Comparison of ENCODE assay signal across 8 cellular contexts in the genomic region with DNA sequence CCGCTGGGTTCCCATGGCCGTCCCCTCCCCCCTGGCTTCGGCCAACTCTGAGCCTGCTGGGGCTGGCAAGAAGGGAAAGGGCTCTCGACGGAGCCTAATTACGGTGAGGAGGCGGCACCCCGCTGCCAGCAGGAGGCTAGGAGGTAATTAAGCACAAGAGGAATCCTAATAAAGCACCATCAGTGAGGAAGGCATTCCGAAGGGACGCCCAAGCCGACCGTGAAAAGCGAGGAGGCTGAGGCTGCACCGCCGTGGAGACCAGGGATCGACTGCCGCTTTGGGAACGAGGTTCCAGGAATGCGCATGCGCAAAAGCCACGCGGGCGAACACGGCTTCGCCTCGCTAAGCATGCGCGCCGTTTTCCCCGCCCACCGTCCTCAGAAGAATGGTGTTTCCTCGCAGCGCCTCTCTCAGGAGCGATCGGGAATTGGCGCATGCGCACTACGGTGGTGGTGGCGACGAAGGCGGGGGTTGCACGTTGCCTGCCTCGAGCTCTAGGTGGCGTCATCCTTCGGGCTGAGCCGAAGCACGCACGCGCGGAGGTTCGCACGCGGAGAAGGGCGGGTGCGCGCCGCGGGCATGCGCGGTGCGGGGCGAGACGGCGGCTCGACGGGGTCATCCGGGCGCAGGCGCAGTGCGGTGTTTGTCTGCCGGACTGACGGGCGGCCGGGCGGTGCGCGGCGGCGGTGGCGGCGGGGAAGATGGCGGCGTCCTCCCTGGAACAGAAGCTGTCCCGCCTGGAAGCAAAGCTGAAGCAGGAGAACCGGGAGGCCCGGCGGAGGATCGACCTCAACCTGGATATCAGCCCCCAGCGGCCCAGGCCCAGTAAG. TPM values are rescaled to one million over a fixed set of nuclear protein-coding genes. Genes with fewer than 3 reads are reported as not detected.
DNase-seq lines count a peak whose midpoint lies in the region; ATAC-seq, FAIRE-seq and TF ChIP-seq lines count a peak whose summit lies in the region.

A gene (plus strand): TSS at position 634 of the 830 bp plus-strand sequence. CDS start 68 bp downstream, at position 702.

- intact Hi-C loops in T-helper 2 cell treated with Interferon-gamma antibody and Interleukin-4, amounts not matched to agents 100 ng/mL and 5 ng/mL, for 36 hours (cut with micrococcal nuclease) = loop anchor here (1.0 to 5.0 kb wide), 4 partner anchors 17 to 76 kb away; a partner anchor contains a TSS
- intact Hi-C loops in psoas muscle (cut with DNase I) = loop anchor here in 1 of 2 donors (5.0 kb wide), 1 partner anchor 929 kb away; a partner anchor contains a TSS

- peak; percentile 96 for FAIRE-seq in urothelium cell line (lab: Jason Lieb, UNC)

- peaks cover 0 to 48% of the 10 kb centered on the region in 2 donors for H3K4me1 ChIP-seq in right atrium auricular region
- peaks cover 27% of the 10 kb centered on the region for H3K4me1 ChIP-seq in psoas muscle

- 0% methylated on average over 66 to 89 of the region's 89 CpGs for WGBS in psoas muscle, 3 donors

- ATAC-seq in GM18502 (IDR thresholded peaks at IDR 0.05; ENCODE audit: poor library complexity, unreplicated experiment) (peak; percentile 80), HG02970 (IDR thresholded peaks at IDR 0.05; ENCODE audit: low FRiP score, unreplicated experiment) (peak; percentile 92), psoas muscle (peak; percentile 91 to 94 (median 92))

- H3K27ac ChIP-seq in right atrium auricular region = peak within 1 kb of the TSS; percentile 85 to 87
- H3K27ac ChIP-seq in psoas muscle = peak within 1 kb of the TSS; percentile 91

- peak within 1 kb of the TSS; percentile 90 to 94 for H3K4me3 ChIP-seq in right atrium auricular region
- peak within 1 kb of the TSS; percentile 86 for H3K4me3 ChIP-seq in psoas muscle

- TF ChIP-seq CTCF in right atrium auricular region (IDR thresholded peaks at IDR 0.05) = peak in 1 of 2 donors; percentile 83
- TF ChIP-seq CTCF in psoas muscle (IDR thresholded peaks at IDR 0.05) = peak; percentile 34

- DNase-seq in NCI-H187 treated with DMSO at 0.1 percent for 48 hours (lab: John Stamatoyannopoulos, UW) = peak; percentile 86
- DNase-seq in anterior cingulate cortex (lab: John Stamatoyannopoulos, UW) = peak; percentile 88 to 100 (median 99)
- peak; percentile 100 for DNase-seq in right atrium auricular region (ENCODE audit: low spot score)
- peak; percentile 100 for DNase-seq in psoas muscle
- DNase-seq in urothelium cell line (ENCODE audit: low spot score) = peak; percentile 95

- H3K36me3 ChIP-seq in right atrium auricular region = peaks cover 17% of the 10 kb centered on the region
- H3K36me3 ChIP-seq in psoas muscle (ENCODE audit: insufficient read depth in 1 of 2, low read depth in 1 of 2) = peaks cover 0 to 11% of the 10 kb centered on the region in 2 donors

- H3K9me3 ChIP-seq in right atrium auricular region (no peaks in the 10 kb centered on the region), psoas muscle (no peaks in the 10 kb centered on the region)

- H3K27me3 ChIP-seq in right atrium auricular region (no peaks in the 10 kb centered on the region), psoas muscle (ENCODE audit: insufficient read depth in 3 of 3, low read length in 2 of 3) (no peaks in the 10 kb centered on the region)

RNA-seq across cellular contexts. Expression of the gene that starts here (rescaled TPM):
- total RNA-seq in T-helper 2 cell treated with Interferon-gamma antibody and Interleukin-4, amounts not matched to agents 100 ng/mL and 5 ng/mL, for 36 hours = 42.0 and 45.2 TPM in 2 replicates
- total RNA-seq in right atrium auricular region = 10 to 100 TPM; 12.0 to 14.4 TPM
- 10 to 100 TPM; 42.7 to 72.5 (median 55.5) TPM for total RNA-seq in psoas muscle
- 10 to 100 TPM; 35.4 to 43.9 (median 40.0) TPM for polyA plus RNA-seq in psoas muscle

Comparison
In these comparisons a context has a peak if more than half of its experiments do, and no peak if none do; other contexts are left out.
1. Peak in every context shown above with its lines: DNase-seq, ATAC-seq, H3K4me3 ChIP-seq and H3K27ac ChIP-seq.